8 cellular contexts compared by ENCODE assay signal in genomic region chr17:3913531-3914318, GRCh38. TPM values are rescaled to one million over a fixed set of nuclear protein-coding genes. Genes with fewer than 3 reads are reported as not detected.
DNase-seq lines count a peak whose midpoint lies in the region; ATAC-seq, FAIRE-seq and TF ChIP-seq lines count a peak whose summit lies in the region.

No MANE protein-coding gene starts in this region.

- H3K27ac ChIP-seq in adrenal gland: peak overlapping the region in 1 of 5 donors; percentile 16

- TF ChIP-seq CTCF in D721Med (IDR thresholded peaks at IDR 0.05; ENCODE audit: insufficient read depth, missing control alignments) (peak; percentile 69), LNCAP (IDR thresholded peaks at IDR 0.05) (peak; percentile 98), adrenal gland (IDR thresholded peaks at IDR 0.05) (peak; percentile 91 to 98 (median 95))

- 23 to 61% (median 35%) methylated on average over 7 to 17 of the region's 17 CpGs for WGBS in adrenal gland, 4 donors

- H3K27me3 ChIP-seq in adrenal gland: no peaks in the 10 kb centered on the region

- ATAC-seq in GM21526 (IDR thresholded peaks at IDR 0.05; ENCODE audit: low FRiP score, unreplicated experiment): peak; percentile 43
- ATAC-seq in left ventricle myocardium superior: peak; percentile 69

- DNase-seq in D721Med (ENCODE audit: insufficient read length, low spot score) (peak; percentile 82), T-helper 2 cell (peak; percentile 62 to 78 (median 69)), adrenal gland (peak; percentile 75 to 94 (median 85)), left ventricle myocardium superior (peak; percentile 86), renal cortical epithelial cell (ENCODE audit: low read depth) (peak; percentile 36), NCI-H128 (lab: John Stamatoyannopoulos, UW; ENCODE audit: unreplicated experiment) (no peak)

- TF ChIP-seq POLR2A in adrenal gland (IDR thresholded peaks at IDR 0.05): no peak

- no peaks in the 10 kb centered on the region for H3K36me3 ChIP-seq in adrenal gland (replicated peaks in 1 of 2)

- no peaks in the 10 kb centered on the region for H3K9me3 ChIP-seq in adrenal gland (replicated peaks in 1 of 3)

- FAIRE-seq in D721Med (lab: Jason Lieb, UNC): no peak

- intact Hi-C loops in adrenal gland (cut with DNase I): loop anchor here in 1 of 2 donors (5.0 kb wide), 1 partner anchor 94 kb away; no protein-coding TSS in a partner anchor
- intact Hi-C loops in left ventricle myocardium superior (cut with micrococcal nuclease): no loop called here

- H3K4me1 ChIP-seq in adrenal gland (replicated peaks in 1 of 2): peaks cover 14 to 22% of the 10 kb centered on the region in 2 donors

- no peak overlapping the region for H3K4me3 ChIP-seq in adrenal gland

RNA-seq across cellular contexts. Expression of gene P2RX1, which starts 2.5 kb away (rescaled TPM):
- total RNA-seq in adrenal gland (1 to 10 TPM in 4 of 8 donors, under 1 TPM in 4; 0.42 to 2.1 (median 0.92) TPM), left ventricle myocardium superior (0.17 TPM), renal cortical epithelial cell (not detected in 2 replicates)
- polyA plus RNA-seq in adrenal gland: 1 to 10 TPM in 2 of 3 donors, under 1 TPM in 1; 0.59 to 8.6 (median 3.3) TPM

RNA-seq across cellular contexts. Expression of gene CAMKK1, which starts 20.9 kb away (rescaled TPM):
- total RNA-seq in adrenal gland (10 to 100 TPM in 6 of 8 donors, 1 to 10 TPM in 2; 6.0 to 17.9 (median 10.8) TPM), left ventricle myocardium superior (3.4 TPM), renal cortical epithelial cell (4.3 and 8.9 TPM in 2 replicates)
- polyA plus RNA-seq in adrenal gland: 10 to 100 TPM in 2 of 3 donors, 1 to 10 TPM in 1; 6.9 to 28.2 (median 10.6) TPM

RNA-seq across cellular contexts. Expression of gene ATP2A3, which starts 50.5 kb away (rescaled TPM):
- 10 to 100 TPM; 12.1 to 29.1 (median 15.9) TPM for total RNA-seq in adrenal gland
- polyA plus RNA-seq in adrenal gland: 10 to 100 TPM in 2 of 3 donors, 1 to 10 TPM in 1; 3.7 to 27.1 (median 26.1) TPM
- total RNA-seq in left ventricle myocardium superior: 5.8 TPM
- 0.30 TPM in 1 of 2 replicates, not detected in the other for total RNA-seq in renal cortical epithelial cell
